8 cellular contexts compared by ENCODE assay signal in the genomic region with DNA sequence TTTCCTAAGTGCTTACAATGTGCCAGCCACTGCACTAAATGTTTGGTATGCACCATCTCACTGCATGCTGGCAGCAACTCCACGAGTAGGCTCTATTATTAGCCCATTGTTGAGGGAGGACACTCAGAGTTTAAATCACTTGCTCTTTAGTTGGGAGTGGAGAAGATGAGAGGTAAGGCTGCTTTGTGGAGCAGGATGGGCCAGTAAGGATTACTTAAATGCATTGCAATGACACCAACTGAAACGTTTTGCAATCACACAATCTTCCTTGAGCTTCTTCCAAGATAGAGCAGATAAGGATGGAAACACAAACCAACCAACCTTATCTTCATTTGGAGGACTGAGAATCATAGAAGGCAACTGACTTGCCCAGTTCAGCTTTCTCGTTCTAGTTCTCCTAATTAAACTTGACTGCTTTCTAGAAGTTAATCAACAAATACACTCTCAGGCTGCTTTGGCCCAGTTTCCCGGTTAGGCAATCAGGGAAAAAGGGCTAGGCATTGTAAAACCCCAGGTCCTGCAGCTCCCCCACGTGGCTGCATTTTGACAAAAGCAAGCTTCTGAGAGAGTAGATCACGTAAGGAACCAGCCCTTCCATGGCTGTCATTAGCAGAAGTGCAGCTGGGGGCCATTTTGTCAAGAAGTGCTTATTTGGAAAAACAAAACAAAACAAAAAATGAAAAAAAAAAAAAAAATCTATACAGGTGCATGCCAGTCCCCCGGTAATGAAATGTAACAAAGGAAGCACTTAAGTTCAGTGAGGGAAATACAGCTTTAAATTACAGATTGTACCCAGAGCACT.
DNase-seq lines count a peak whose midpoint lies in the region; ATAC-seq and TF ChIP-seq lines count a peak whose summit lies in the region.

No MANE protein-coding gene starts in this region.

- H3K23me2 ChIP-seq in H9 (ENCODE audit: insufficient read length, low read depth, low read length, poor library complexity, severe bottlenecking): no peaks in the 10 kb centered on the region

- peaks cover 59 to 63% of the 10 kb centered on the region in 2 experiments for H3K4me1 Mint-ChIP-seq in H9
- peaks cover 34 to 46% (median 35%) of the 10 kb centered on the region in 3 donors for H3K4me1 Mint-ChIP-seq in T-cell

- H3K4me1 ChIP-seq in H9 (ENCODE audit: insufficient read depth, low read length): peaks cover 15% of the 10 kb centered on the region; the same call in 1 of the 2 replicates
- H3K4me1 ChIP-seq in MM.1S (ENCODE audit: low read length): peaks cover 61% of the 10 kb centered on the region
- H3K4me1 ChIP-seq in ascending aorta: peaks cover 0 to 15% of the 10 kb centered on the region in 2 donors
- peaks cover 0 to 38% (median 24%) of the 10 kb centered on the region in 4 donors for H3K4me1 ChIP-seq in sigmoid colon

- H2AK5ac ChIP-seq in H9 (ENCODE audit: insufficient read length, low read length): no peak overlapping the region

- H3K27ac ChIP-seq in H9 (ENCODE audit: insufficient read length, low read depth, low read length) (peak overlapping the region; percentile 53), MM.1S (ENCODE audit: low read length) (peak overlapping the region; percentile 96; the same call in 1 of the 2 replicates), ascending aorta (peak overlapping the region; percentile 12 to 57), sigmoid colon (peak overlapping the region; percentile 53 to 71 (median 62))

- H2AFZ ChIP-seq in H9 (ENCODE audit: low read length) (peak overlapping the region; percentile 53), MM.1S (ENCODE audit: low read length) (peak overlapping the region; percentile 68)

- H2BK5ac ChIP-seq in H9 (ENCODE audit: insufficient read length, low read length): no peak overlapping the region

- H3K4me3 ChIP-seq in MM.1S (ENCODE audit: low read length) (peak overlapping the region; percentile 37), ascending aorta (no peak overlapping the region), sigmoid colon (no peak overlapping the region)

- H3K9me3 ChIP-seq in H9 (ENCODE audit: control insufficient read depth, low read depth, low read length) (no peaks in the 10 kb centered on the region), MM.1S (replicated peaks; ENCODE audit: insufficient read depth, low read length) (no peaks in the 10 kb centered on the region), ascending aorta (no peaks in the 10 kb centered on the region), sigmoid colon (no peaks in the 10 kb centered on the region)

- no peak overlapping the region for H4K8ac ChIP-seq in H9 (replicated peaks; ENCODE audit: insufficient read length, low read depth, low read length)

- intact Hi-C loops in ascending aorta (cut with DNase I) (loop anchor here (1.0 to 5.0 kb wide), 2 partner anchors 123 to 360 kb away; no protein-coding TSS in a partner anchor), sigmoid colon (cut with DNase I) (loop anchor here (1.0 to 10.0 kb wide), 3 partner anchors 125 to 361 kb away; no protein-coding TSS in a partner anchor)

- TF ChIP-seq CTCF in H9 (conservative IDR thresholded peaks at IDR 0.05) (peak; percentile 91), MM.1S (IDR thresholded peaks at IDR 0.05; ENCODE audit: low read length) (peak; percentile 85), ascending aorta (IDR thresholded peaks at IDR 0.05) (peak; percentile 56 to 80 (median 74)), sigmoid colon (IDR thresholded peaks at IDR 0.05) (peak; percentile 59 to 68 (median 62))

- POLR2A ChIA-PET in T-cell (lab: Charles Lee): interaction anchor here (0.6 to 1.1 kb wide), 4 partner anchors 10 to 965 kb away, joined by 3 to 4 read pairs (median 3); no protein-coding TSS in a partner anchor

- no CpG with 5 or more reads among the region's 7 CpGs for WGBS in H9 (ENCODE audit: extremely low coverage, insufficient read length, low lambda C conversion rate)
- 7 to 13% methylated on average over 7 of the region's 7 CpGs for WGBS in sigmoid colon, 2 donors

- no peak overlapping the region for H4K91ac ChIP-seq in H9 (ENCODE audit: insufficient read length, low read depth, low read length)

- H3K56ac ChIP-seq in H9 (ENCODE audit: insufficient read length, low read depth, low read length): no peak overlapping the region

- H3K4ac ChIP-seq in H9 (ENCODE audit: low read depth, low read length): no peak overlapping the region

- H3K9me3 Mint-ChIP-seq in H9: no peaks in the 10 kb centered on the region
- no peaks in the 10 kb centered on the region for H3K9me3 Mint-ChIP-seq in T-cell

- DNase-seq in GDM1 (lab: John Stamatoyannopoulos, UW) (peak; percentile 88), H9 (peak; percentile 91), MM.1S (peak; percentile 92), T-cell (peak; percentile 17 to 70 (median 48)), ascending aorta (ENCODE audit: low spot score in 2 of 2) (peak; percentile 77 to 94), hippocampal formation (lab: John Stamatoyannopoulos, UW) (peak; percentile 69 to 79), sigmoid colon (peak; percentile 95), NCI-H774 (lab: John Stamatoyannopoulos, UW) (no peak)

- H3K27me3 Mint-ChIP-seq in H9 (ENCODE audit: low read depth): no peaks in the 10 kb centered on the region
- no peaks in the 10 kb centered on the region for H3K27me3 Mint-ChIP-seq in T-cell

- H4K20me1 ChIP-seq in H9 (ENCODE audit: control insufficient read depth, insufficient read depth, insufficient read length) (no peaks in the 10 kb centered on the region), MM.1S (ENCODE audit: insufficient read depth, low read length) (no peaks in the 10 kb centered on the region)

- TF ChIP-seq POLR2A in sigmoid colon (IDR thresholded peaks at IDR 0.05): no peak

- no peaks in the 10 kb centered on the region for H3K36me3 ChIP-seq in MM.1S (replicated peaks; ENCODE audit: insufficient read depth, low read length)
- H3K36me3 ChIP-seq in ascending aorta: no peaks in the 10 kb centered on the region
- H3K36me3 ChIP-seq in sigmoid colon: no peaks in the 10 kb centered on the region

- H3K4me2 ChIP-seq in H9 (ENCODE audit: insufficient read depth, insufficient read length, low read length): peak overlapping the region; percentile 47
- peak overlapping the region; percentile 75 for H3K4me2 ChIP-seq in MM.1S (ENCODE audit: low read depth, low read length)

- no peak overlapping the region for H2BK15ac ChIP-seq in H9 (ENCODE audit: low read depth, low read length)

- H3K79me2 ChIP-seq in H9 (ENCODE audit: insufficient read depth, low read length) (no peaks in the 10 kb centered on the region), MM.1S (ENCODE audit: low read length) (peaks cover 14% of the 10 kb centered on the region)

- H3T11ph ChIP-seq in H9 (ENCODE audit: low read length): no peak overlapping the region

- no peak overlapping the region for H4K5ac ChIP-seq in H9 (ENCODE audit: insufficient read length, low read depth, low read length)

- H3K36me3 Mint-ChIP-seq in H9 (ENCODE audit: insufficient read depth in 1 of 3, low read depth in 3 of 3): no peaks in the 10 kb centered on the region
- no peaks in the 10 kb centered on the region for H3K36me3 Mint-ChIP-seq in T-cell

- no peaks in the 10 kb centered on the region for H3K79me1 ChIP-seq in H9 (ENCODE audit: insufficient read depth, low read depth, low read length, poor library complexity, severe bottlenecking)

- H3K23ac ChIP-seq in H9 (ENCODE audit: insufficient read length, low read depth, low read length): no peak overlapping the region

- peak overlapping the region; percentile 50 to 74 for H3K4me3 Mint-ChIP-seq in H9
- no peak overlapping the region for H3K4me3 Mint-ChIP-seq in T-cell

- H3K27ac Mint-ChIP-seq in H9 (peak overlapping the region; percentile 63 to 94 (median 81)), T-cell (no peak overlapping the region)

- CTCF ChIA-PET in T-cell (lab: Charles Lee): interaction anchor here (0.5 to 3.5 kb wide), 27 partner anchors 9 to 1678 kb away, joined by 3 to 29 read pairs (median 4); partner anchors contain the start of gene PFDN4 (in 1 of the 2)

- H3K14ac ChIP-seq in H9 (ENCODE audit: insufficient read depth, low read length): no peak overlapping the region; the same call in 1 of the 2 replicates

- H3K27me3 ChIP-seq in H9 (ENCODE audit: insufficient read depth, low read length) (no peaks in the 10 kb centered on the region), MM.1S (replicated peaks; ENCODE audit: insufficient read depth, low read length) (no peaks in the 10 kb centered on the region), ascending aorta (no peaks in the 10 kb centered on the region), sigmoid colon (no peaks in the 10 kb centered on the region)

- ATAC-seq in T-cell (replicated peaks in 1 of 4): peak; percentile 58 to 89 (median 64)

- no peak overlapping the region for H2BK12ac ChIP-seq in H9 (ENCODE audit: insufficient read length, low read depth, low read length)

- no peak overlapping the region for H3K18ac ChIP-seq in H9 (ENCODE audit: insufficient read length, low read depth, low read length)

- TF ChIP-seq EP300 in sigmoid colon (IDR thresholded peaks at IDR 0.05): no peak

- H2BK120ac ChIP-seq in H9 (ENCODE audit: low read depth, low read length, poor library complexity, severe bottlenecking): no peak overlapping the region

- H3K9me2 ChIP-seq in MM.1S (replicated peaks; ENCODE audit: insufficient read depth, low read length): no peaks in the 10 kb centered on the region

- no peak overlapping the region for H2BK20ac ChIP-seq in H9 (ENCODE audit: low read depth, low read length, poor library complexity, severe bottlenecking)

- H3K9ac ChIP-seq in H9 (ENCODE audit: extremely low read depth, insufficient read length, low read length): peak overlapping the region; percentile 6
- H3K9ac ChIP-seq in MM.1S (ENCODE audit: low read length): peak overlapping the region; percentile 75; the same call in 1 of the 2 replicates

- peaks cover 34% of the 10 kb centered on the region for H3F3A ChIP-seq in MM.1S (ENCODE audit: insufficient read depth, low read length)

Comparison
In these comparisons a context has a peak if more than half of its experiments do, and no peak if none do; other contexts are left out.
1. H3K27ac ChIP-seq: peak in every context shown above with its lines; median percentile 96 in MM.1S; 62 in sigmoid colon; 53 in H9; 34 in ascending aorta.
2. H3K27ac Mint-ChIP-seq: peak in H9 (3 of 3); none in T-cell (0 of 2).
3. H3K4me3 Mint-ChIP-seq: peak in H9 (2 of 2); none in T-cell (0 of 3).
4. Peak in every context shown above with its lines, with median percentiles within 50 percentile points of each other: CTCF ChIP-seq.